Comparison of ENCODE assay signal across 27 cellular contexts in the genomic region with DNA sequence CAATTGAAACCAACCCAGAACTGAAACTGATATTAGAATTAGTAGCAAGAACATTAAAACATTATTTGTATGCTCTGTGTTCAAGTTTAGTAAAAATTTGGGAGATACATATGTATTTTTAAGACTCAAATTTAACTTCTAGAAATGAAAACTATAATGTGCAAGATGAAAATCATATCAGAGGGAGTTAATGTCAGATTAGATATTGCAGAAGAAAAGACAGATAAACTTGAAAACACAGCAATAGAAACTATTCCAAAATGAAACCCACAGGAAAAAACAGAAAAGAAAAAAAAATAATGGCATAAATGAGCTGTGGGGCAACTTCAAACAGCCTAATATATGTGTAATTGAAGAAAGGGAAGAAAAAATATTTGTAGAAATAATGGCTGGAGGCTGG.
"Had no signal": no experiment of that assay in that cellular context is flagged by ENCODE, and none has a peak within 500 bp of the region (broad histone marks: within the 10 kb centered on the region; RNA-seq: fewer than 3 reads in every experiment).

No MANE protein-coding gene starts in this region.

- ATAC-seq: stimulated activated effector memory CD8-positive, alpha-beta T cell treated with anti-CD3 and anti-CD28 coated beads, Interleukin-12 subunit alpha, Interleukin-12 subunit beta, amount 100 ng/mL, for 72 hours; stimulated activated memory B cell treated with anti-CD40 and anti-IgM and Interleukin-4, amounts not matched to agents 10 μg/mL and 1 μg/mL and 100 μg/mL, for 72 hours; stimulated activated naive B cell treated with anti-CD40 and anti-IgM and Interleukin-4, amounts not matched to agents 10 μg/mL and 1 μg/mL and 100 μg/mL, for 72 hours; stimulated activated naive CD8-positive, alpha-beta T cell treated with anti-CD3 and anti-CD28 coated beads, Interleukin-15, amount 100 ng/mL, for 72 hours; stimulated activated naive CD8-positive, alpha-beta T cell treated with anti-CD3 and anti-CD28 coated beads, Interleukin-15, Interleukin-2, amounts not matched to agents 100 U/mL and 50 U/mL, for 24 hours; upper lobe of right lung had no signal

- H3K27ac ChIP-seq: stomach, suprapubic skin, testis, thoracic aorta, thyroid gland, tibial artery, tibial nerve, transverse colon, upper lobe of left lung, upper lobe of right lung, uterus, vagina had no signal

- FAIRE-seq: urothelium cell line had no signal

- DNase-seq: stimulated activated CD4-positive, alpha-beta T cell treated with anti-CD3 and anti-CD28 coated beads, Interleukin-2, amount 100 ng/mL, for 48 hours; stimulated activated CD4-positive, alpha-beta T cell treated with anti-CD3 and anti-CD28 coated beads, Interleukin-4, amount 100 ng/mL, for 1 hour; stimulated activated CD4-positive, alpha-beta T cell treated with anti-CD3 and anti-CD28 coated beads, Interleukin-4, amount 100 ng/mL, for 24 hours; stimulated activated CD4-positive, alpha-beta T cell treated with anti-CD3 and anti-CD28 coated beads, Interleukin-4, amount 100 ng/mL, for 4 hours; stimulated activated CD8-positive, alpha-beta memory T cell treated with anti-CD3 and anti-CD28 coated beads, Interleukin-4, amount 100 ng/mL, for 48 hours; stimulated activated naive B cell treated with anti-CD40 and anti-IgM and Interleukin-4, amounts not matched to agents 10 μg/mL and 1 μg/mL and 100 μg/mL, for 72 hours; stimulated activated naive CD4-positive, alpha-beta T cell; stimulated activated naive CD4-positive, alpha-beta T cell treated with Interleukin-2 at 50 U/mL for 16 hours; stimulated activated naive CD8-positive, alpha-beta T cell treated with anti-CD3 and anti-CD28 coated beads, Interleukin-15, amount 100 ng/mL, for 72 hours; stimulated activated naive CD8-positive, alpha-beta T cell treated with anti-CD3 and anti-CD28 coated beads, Interleukin-15, Interleukin-2, amounts not matched to agents 100 U/mL and 50 U/mL, for 24 hours; stomach; substantia nigra; testis; thyroid gland; tibial artery; transverse colon; trophoblast cell; upper lobe of left lung; upper lobe of right lung; uterus had no signal

- H3K9me3 ChIP-seq: testis, thyroid gland had no signal

- H3K36me3 ChIP-seq: stomach, suprapubic skin, thoracic aorta, thyroid gland, tibial artery, tibial nerve, transverse colon, upper lobe of left lung, upper lobe of right lung, uterus, vagina had no signal

- H3K4me1 ChIP-seq: stomach, suprapubic skin, testis, thyroid gland, tibial artery, tibial nerve, transverse colon, upper lobe of left lung, upper lobe of right lung, uterus, vagina had no signal

- H3K4me3 ChIP-seq: stomach, suprapubic skin, testis, thoracic aorta, thyroid gland, tibial artery, tibial nerve, transverse colon, upper lobe of left lung, upper lobe of right lung, uterus, vagina had no signal

- H3K27me3 ChIP-seq: stomach, suprapubic skin, testis, thyroid gland, tibial artery, tibial nerve, transverse colon, upper lobe of left lung, upper lobe of right lung, uterus, vagina had no signal
